8 cellular contexts compared by ENCODE assay signal in the genomic region with DNA sequence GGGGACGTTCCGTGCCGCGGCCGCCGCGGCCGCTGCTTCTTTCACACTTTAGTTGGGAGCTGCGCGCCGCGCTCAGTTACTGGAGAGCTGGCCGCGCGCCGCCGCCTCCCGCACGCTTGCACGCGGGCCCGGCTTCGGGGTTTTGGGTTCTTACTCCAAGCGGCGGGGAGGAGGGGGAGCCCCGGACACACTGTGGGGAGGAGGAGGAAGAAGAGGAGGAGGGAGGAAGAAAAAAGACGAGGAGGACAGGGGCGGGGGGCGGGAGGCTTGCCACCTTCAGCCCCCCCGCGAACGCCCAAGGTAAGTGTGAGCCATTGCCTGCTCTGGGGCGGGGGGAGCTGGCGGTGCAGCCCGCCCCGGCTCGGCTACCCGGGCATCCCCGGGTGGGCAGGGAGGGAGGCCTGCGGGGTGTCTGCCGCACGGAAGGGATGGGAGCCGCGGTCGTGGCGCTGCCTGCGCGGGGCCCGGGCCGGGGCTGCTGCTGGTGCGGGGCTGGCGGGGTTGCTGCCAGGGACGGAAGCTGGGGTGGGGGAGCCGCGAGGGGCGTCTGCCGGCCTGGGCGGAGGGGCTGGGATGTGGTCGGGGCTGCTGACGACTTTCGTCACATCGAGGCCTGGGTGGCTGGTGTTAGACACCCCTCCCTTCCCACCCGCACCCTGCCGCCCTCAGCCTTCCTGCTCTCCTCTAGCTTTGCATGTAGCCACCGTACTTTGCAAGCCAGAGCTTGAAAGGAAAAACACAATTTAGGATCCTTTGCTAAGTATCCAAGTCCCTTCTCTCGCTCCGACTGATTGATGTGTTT. TPM values are rescaled to one million over a fixed set of nuclear protein-coding genes. Genes with fewer than 3 reads are reported as not detected.
DNase-seq lines count a peak whose midpoint lies in the region; ATAC-seq and TF ChIP-seq lines count a peak whose summit lies in the region.

No MANE protein-coding gene starts in this region.

- no peak for TF ChIP-seq CTCF in mucosa of descending colon (IDR thresholded peaks at IDR 0.05)

- no peaks in the 10 kb centered on the region for H3K9me3 Mint-ChIP-seq in activated CD4-positive, alpha-beta memory T cell treated with anti-CD3 and anti-CD28 coated beads, Interleukin-2, amount 10 ng/mL, durations not matched to agents 7 days and 5 days

- H3K9ac ChIP-seq in HUES6 (ENCODE audit: low read length), result peak overlapping the region; percentile 51
- peak overlapping the region; percentile 72 for H3K9ac ChIP-seq in endocrine pancreas (ENCODE audit: control insufficient read depth, insufficient read depth, low read length)
- H3K9ac ChIP-seq in stomach smooth muscle (ENCODE audit: low read length in 2 of 2), result peak overlapping the region; percentile 74 to 80

- peaks cover 4% of the 10 kb centered on the region for H3K36me3 Mint-ChIP-seq in activated CD4-positive, alpha-beta memory T cell treated with anti-CD3 and anti-CD28 coated beads, Interleukin-2, amount 10 ng/mL, durations not matched to agents 7 days and 5 days (ENCODE audit: low read depth)

- peak; percentile 11 to 62 for DNase-seq in NCI-H524 (lab: John Stamatoyannopoulos, UW)
- no peak for DNase-seq in NCI-H524 treated with DMSO at 0.1 percent for 48 hours (lab: John Stamatoyannopoulos, UW)
- DNase-seq in activated CD4-positive, alpha-beta memory T cell treated with anti-CD3 and anti-CD28 coated beads, Interleukin-2, amount 10 ng/mL, durations not matched to agents 7 days and 5 days, result peak; percentile 54
- DNase-seq in mucosa of descending colon, result peak; percentile 46 to 69 (median 66)
- no peak for DNase-seq in NCI-H446 (lab: John Stamatoyannopoulos, UW)

- H3K4me3 Mint-ChIP-seq in activated CD4-positive, alpha-beta memory T cell treated with anti-CD3 and anti-CD28 coated beads, Interleukin-2, amount 10 ng/mL, durations not matched to agents 7 days and 5 days, result peak overlapping the region; percentile 79

- intact Hi-C loops in mucosa of descending colon (cut with DNase I, micrococcal nuclease), result no loop called here

- ATAC-seq in mucosa of descending colon, result peak; percentile 41

- H3K36me3 ChIP-seq in HUES6 (ENCODE audit: control insufficient read depth, insufficient read depth, low read length) (no peaks in the 10 kb centered on the region), endocrine pancreas (ENCODE audit: control insufficient read depth, insufficient read depth, low read length) (no peaks in the 10 kb centered on the region), mucosa of descending colon (ENCODE audit: low read depth) (no peaks in the 10 kb centered on the region), stomach smooth muscle (ENCODE audit: control insufficient read depth in 2 of 2, insufficient read depth in 2 of 2, low read length in 2 of 2) (no peaks in the 10 kb centered on the region)

- peak overlapping the region; percentile 87 for H3K4me3 ChIP-seq in HUES6 (ENCODE audit: low read depth, low read length)
- peak overlapping the region; percentile 86 for H3K4me3 ChIP-seq in endocrine pancreas (ENCODE audit: control insufficient read depth, insufficient read depth, low read length)
- H3K4me3 ChIP-seq in mucosa of descending colon, result peak overlapping the region; percentile 82
- peak overlapping the region; percentile 80 to 93 for H3K4me3 ChIP-seq in stomach smooth muscle (ENCODE audit: low read length in 2 of 2)

- H3K27me3 ChIP-seq in HUES6 (ENCODE audit: control insufficient read depth, insufficient read depth, low read length), result peaks cover 59% of the 10 kb centered on the region
- peaks cover 3% of the 10 kb centered on the region for H3K27me3 ChIP-seq in endocrine pancreas (ENCODE audit: control insufficient read depth, insufficient read depth, low read length)
- no peaks in the 10 kb centered on the region for H3K27me3 ChIP-seq in stomach smooth muscle (ENCODE audit: control insufficient read depth in 1 of 2, insufficient read depth in 2 of 2, low read length in 2 of 2)

- H3K9me3 ChIP-seq in HUES6 (ENCODE audit: control insufficient read depth, insufficient read depth, low read depth, low read length) (no peaks in the 10 kb centered on the region), endocrine pancreas (ENCODE audit: control insufficient read depth, low read length) (no peaks in the 10 kb centered on the region), mucosa of descending colon (no peaks in the 10 kb centered on the region), stomach smooth muscle (ENCODE audit: control insufficient read depth in 2 of 2, low read length in 2 of 2) (no peaks in the 10 kb centered on the region)

- H3K27ac Mint-ChIP-seq in activated CD4-positive, alpha-beta memory T cell treated with anti-CD3 and anti-CD28 coated beads, Interleukin-2, amount 10 ng/mL, durations not matched to agents 7 days and 5 days, result peak overlapping the region; percentile 5

- H3K27me3 Mint-ChIP-seq in activated CD4-positive, alpha-beta memory T cell treated with anti-CD3 and anti-CD28 coated beads, Interleukin-2, amount 10 ng/mL, durations not matched to agents 7 days and 5 days, result peaks cover 76% of the 10 kb centered on the region

- peaks cover 19% of the 10 kb centered on the region for H3K4me1 Mint-ChIP-seq in activated CD4-positive, alpha-beta memory T cell treated with anti-CD3 and anti-CD28 coated beads, Interleukin-2, amount 10 ng/mL, durations not matched to agents 7 days and 5 days

- H3K4me1 ChIP-seq in HUES6 (ENCODE audit: control insufficient read depth, insufficient read depth, low read length), result peaks cover 47% of the 10 kb centered on the region
- no peaks in the 10 kb centered on the region for H3K4me1 ChIP-seq in endocrine pancreas (ENCODE audit: control insufficient read depth, insufficient read depth, low read length)
- H3K4me1 ChIP-seq in mucosa of descending colon (ENCODE audit: low read depth), result peaks cover 11% of the 10 kb centered on the region
- H3K4me1 ChIP-seq in stomach smooth muscle (ENCODE audit: control insufficient read depth, insufficient read depth, low read length), result peaks cover 15% of the 10 kb centered on the region

- H3K27ac ChIP-seq in HUES6 (ENCODE audit: low read depth, low read length) (peak overlapping the region; percentile 29; the same call in 1 of the 2 replicates), stomach smooth muscle (ENCODE audit: low read length) (peak overlapping the region; percentile 77)

- CTCF ChIA-PET in activated CD4-positive, alpha-beta memory T cell treated with anti-CD3 and anti-CD28 coated beads, Interleukin-2, amount 10 ng/mL, durations not matched to agents 7 days and 5 days (lab: Charles Lee), result interaction anchor here (0.9 to 1.1 kb wide), 6 partner anchors 140 to 783 kb away, joined by 3 to 5 read pairs (median 4); no protein-coding TSS in a partner anchor

- POLR2A ChIA-PET in activated CD4-positive, alpha-beta memory T cell treated with anti-CD3 and anti-CD28 coated beads, Interleukin-2, amount 10 ng/mL, durations not matched to agents 7 days and 5 days (lab: Charles Lee), result interaction anchor here (0.6 to 1.3 kb wide), 5 partner anchors 11 to 753 kb away, joined by 3 to 4 read pairs (median 3); no protein-coding TSS in a partner anchor

RNA-seq across cellular contexts. Expression of gene C1orf21, which starts 0.4 kb away (rescaled TPM):
- total RNA-seq in activated CD4-positive, alpha-beta memory T cell treated with anti-CD3 and anti-CD28 coated beads, Interleukin-2, amount 10 ng/mL, durations not matched to agents 7 days and 5 days, result 1 to 10 TPM; 7.7 to 8.8 TPM
- 100 to 1,000 TPM in 1 of 3 donors, 10 to 100 TPM in 2; 70.9 to 109 (median 96.8) TPM for total RNA-seq in mucosa of descending colon

Comparison
In these comparisons a context has a peak if more than half of its experiments do, and no peak if none do; other contexts are left out.
1. DNase-seq: peak in NCI-H524 (2 of 2), activated CD4-positive, alpha-beta memory T cell treated with anti-CD3 and anti-CD28 coated beads, Interleukin-2, amount 10 ng/mL, durations not matched to agents 7 days and 5 days (single experiment) and mucosa of descending colon (3 of 3); none in NCI-H524 treated with DMSO at 0.1 percent for 48 hours (single experiment) and NCI-H446 (0 of 2).
2. RNA of gene C1orf21, which starts 0.4 kb away (total RNA-seq): 70.9 to 109 TPM in mucosa of descending colon; 7.7 to 8.8 TPM in activated CD4-positive, alpha-beta memory T cell treated with anti-CD3 and anti-CD28 coated beads, Interleukin-2, amount 10 ng/mL, durations not matched to agents 7 days and 5 days; every median in the first group is over 4 times any median in the second.
3. Peak in every context shown above with its lines, with median percentiles within 50 percentile points of each other: H3K4me3 ChIP-seq and H3K9ac ChIP-seq.